8 cellular contexts compared by ENCODE assay signal in genomic region chr7:100345288-100345672, GRCh38. TPM values are rescaled to one million over a fixed set of nuclear protein-coding genes. Genes with fewer than 3 reads are reported as not detected.
DNase-seq lines count a peak whose midpoint lies in the region; ATAC-seq, FAIRE-seq and TF ChIP-seq lines count a peak whose summit lies in the region.
"Not testable (repeated sequence)": the region's sequence is repeated elsewhere in the genome, so short reads cannot be mapped to it uniquely, and the experiment has no call there.

No MANE protein-coding gene starts in this region.

- not testable (repeated sequence) for FAIRE-seq in GM12878 (lab: Jason Lieb, UNC)

- not testable (repeated sequence) for H3K4me2 ChIP-seq in GM12878 (ENCODE audit: control insufficient read depth, insufficient read depth)

- H3K27ac ChIP-seq in VCaP, result not testable (repeated sequence)
- 0 out of 2 replicates have a peak overlapping the region, but pooled peaks have one; percentile 25 for H3K27ac ChIP-seq in GM12878 (ENCODE audit: control insufficient read depth, insufficient read depth)

- H2AFZ ChIP-seq in GM12878 (ENCODE audit: control insufficient read depth, low read depth, low read length), result not testable (repeated sequence)

- WGBS in GM12878 (ENCODE audit: insufficient coverage, insufficient replicate concordance, low lambda C conversion rate, missing lambda C conversion rate), result 0% methylated on average over 2 of the region's 5 CpGs

- RAD21 ChIA-PET in GM12878 (lab: Charles Lee; ENCODE audit: unreplicated experiment), result interaction anchor here (1.0 to 5.0 kb wide), 7 partner anchors 62 to 213 kb away, joined by 3 to 15 read pairs (median 7); no protein-coding TSS in a partner anchor

- not testable (repeated sequence) for H3K4me1 ChIP-seq in BE2C
- H3K4me1 ChIP-seq in GM12878 (ENCODE audit: control insufficient read depth, insufficient read depth, low read length), result peaks cover 15% of the 10 kb centered on the region

- H3K9me3 ChIP-seq in BE2C; GM12878 (replicated peaks; ENCODE audit: control insufficient read depth, insufficient read depth, low read length): not testable (repeated sequence)

- not testable (repeated sequence) for H4K20me1 ChIP-seq in GM12878 (ENCODE audit: control insufficient read depth, insufficient read depth)

- DNase-seq in BE2C, result peak; percentile 89
- peak; percentile 53 for DNase-seq in NCI-H345 (lab: John Stamatoyannopoulos, UW)
- not testable (repeated sequence) for DNase-seq in GM12878 (ENCODE audit: low read depth, low spot score)
- peak; percentile 58 for DNase-seq in inferior parietal cortex (ENCODE audit: extremely low spot score)
- DNase-seq in stimulated activated CD4-positive, alpha-beta T cell treated with anti-CD3 and anti-CD28 coated beads, Interleukin-15, amount 100 ng/mL, for 1 hour (ENCODE audit: low read depth in 1 of 2, low spot score in 1 of 2), result peak; percentile 21 to 44

- POLR2A ChIA-PET in GM12878 (lab: Charles Lee), result interaction anchor here (0.6 to 1.6 kb wide), 2 partner anchors 24 to 110 kb away, joined by 4 to 6 read pairs; no protein-coding TSS in a partner anchor

- H3K27me3 ChIP-seq in BE2C; GM12878 (replicated peaks in 1 of 2; ENCODE audit: control insufficient read depth in 2 of 2, insufficient read depth in 2 of 2, low read length in 1 of 2): not testable (repeated sequence)

- SMC1A ChIA-PET in GM12878 (lab: Charles Lee; ENCODE audit: uncharacterized antibody, unreplicated experiment), result interaction anchor here (0.6 to 4.4 kb wide), 9 partner anchors 10 to 212 kb away, joined by 3 to 25 read pairs (median 4); no protein-coding TSS in a partner anchor

- intact Hi-C loops in GM12878 (cut with micrococcal nuclease; ENCODE audit: unreplicated experiment), result not testable (repeated sequence)

- not testable (repeated sequence) for H3K4me3 ChIP-seq in BE2C (ENCODE audit: low read depth, low read length); GM12878

- peak; percentile 24; the same call in 1 of the 2 replicates for TF ChIP-seq RAD21 in GM12878 (IDR thresholded peaks at IDR 0.05; ENCODE audit: insufficient read depth, low read depth, low read length)

- H3K36me3 ChIP-seq in BE2C, result peaks cover 41% of the 10 kb centered on the region
- peaks cover 14 to 37% of the 10 kb centered on the region in 2 experiments for H3K36me3 ChIP-seq in GM12878 (ENCODE audit: control insufficient read depth in 2 of 2, insufficient read depth in 2 of 2, low read length in 1 of 2)

- TF ChIP-seq CTCF in BE2C (IDR thresholded peaks at IDR 0.05; ENCODE audit: low read depth, low read length) (peak; percentile 50), VCaP (conservative IDR thresholded peaks at IDR 0.05) (peak; percentile 68), GM12878 (IDR thresholded peaks at IDR 0.05 in 2 of 3, conservative IDR thresholded peaks at IDR 0.05 in 1 of 3; ENCODE audit: control insufficient read depth in 2 of 3, extremely low read depth in 1 of 3, insufficient read depth in 1 of 3, low read depth in 3 of 3, low read length in 3 of 3) (peak in 2 of 3 experiments; percentile 6 to 45; a peak in 4 of 6 replicates)

- peaks cover 12% of the 10 kb centered on the region for H3K79me2 ChIP-seq in GM12878 (ENCODE audit: control insufficient read depth, insufficient read depth, low read length)

- not testable (repeated sequence) for BruUV-seq in GM12878 (replicated peaks; lab: Mats Ljungman, UMichigan)

- TF ChIP-seq POLR2A in GM12878 (IDR thresholded peaks at IDR 0.05; ENCODE audit: low read depth, low read length), result not testable (repeated sequence)

- ATAC-seq in GM19025 (IDR thresholded peaks at IDR 0.05; ENCODE audit: low read depth, unreplicated experiment) (peak; percentile 46), HG03095 (IDR thresholded peaks at IDR 0.05; ENCODE audit: unreplicated experiment) (peak; percentile 23), GM12878 (peak; percentile 29)

- CTCF ChIA-PET in GM12878 (lab: Yijun Ruan, JAX), result interaction anchor here (0.7 to 7.0 kb wide), 17 partner anchors 10 to 262 kb away, joined by 3 to 69 read pairs (median 3); partner anchors contain the start of genes AP4M1, MCM7 and PILRB

- not testable (repeated sequence) for H3K9ac ChIP-seq in GM12878 (ENCODE audit: control insufficient read depth, insufficient read depth, low read length)

- not testable (repeated sequence) for TF ChIP-seq EP300 in GM12878 (IDR thresholded peaks at IDR 0.05; ENCODE audit: borderline replicate concordance in 1 of 2, control insufficient read depth in 1 of 2, low read depth in 2 of 2, low read length in 2 of 2)

- in situ Hi-C loops in GM12878 (cut with MboI), result not testable (repeated sequence)

TF ChIP-seq in GM12878, 131 proteins besides CTCF, POLR2A, EP300 and RAD21:
- 0 out of 2 replicates have a peak, but pooled peaks have one; percentile 3 for TF ChIP-seq RUNX3 (IDR thresholded peaks at IDR 0.05; ENCODE audit: low read length)
- TF ChIP-seq EED (IDR thresholded peaks at IDR 0.05; ENCODE audit: low read depth), result 0 out of 2 replicates have a peak, but pooled peaks have one; percentile 20

RNA-seq across cellular contexts. Expression of gene PILRB, which starts 12.6 kb away (rescaled TPM):
- 154 TPM for polyA plus RNA-seq in BE2C (2012; ENCODE audit: insufficient read depth, insufficient read length, low read depth)
- 77.2 and 88.6 TPM in 2 replicates for total RNA-seq in GM12878 (2013; cell fraction: nucleolus; rRNA removed)
- 23.9 and 24.0 TPM in 2 replicates for total RNA-seq in GM12878 (2014; rRNA removed)
- total RNA-seq in GM12878 (2014; rRNA removed; fragmentation: Illumina TruSeq; extraction: Trizol), result 13.2 TPM in 2 replicates
- total RNA-seq in GM12878 (2021), result 23.1 and 24.1 TPM in 2 replicates
- polyA plus RNA-seq in GM12878 (2011; ENCODE audit: low read depth), result 5.1 TPM
- polyA plus RNA-seq in GM12878 (2011; rRNA removed), result 14.9 and 35.9 TPM in 2 replicates
- polyA plus RNA-seq in GM12878 (2011; cell fraction: cytosol; rRNA removed), result 25.1 and 44.7 TPM in 2 replicates
- polyA plus RNA-seq in GM12878 (2011; cell fraction: nucleus; rRNA removed), result 499 and 556 TPM in 2 replicates
- 15.1 and 17.8 TPM in 2 replicates for polyA plus RNA-seq in GM12878 (2012)
- 16.9 and 26.5 TPM in 2 replicates for polyA plus RNA-seq in GM12878 (2014; fragmentation: Illumina TruSeq; extraction: Trizol)
- 1 to 10 TPM; 2.6 to 5.6 TPM for polyA plus RNA-seq in GM12878 (2014; fragmentation: Nextera tagmentation; extraction: Ambion mirVana)
- polyA plus RNA-seq in GM12878 (2014; rRNA removed), result 50.3 and 55.4 TPM in 2 replicates
- 10 to 100 TPM; 18.6 to 20.1 TPM for polyA plus RNA-seq in GM12878 (2016; fragmentation: Nextera tagmentation; extraction: Ambion mirVana)
- 8.9 and 25.0 TPM in 2 replicates for polyA minus RNA-seq in GM12878 (2011; rRNA and poly(A)+ RNA removed)
- polyA minus RNA-seq in GM12878 (2011; cell fraction: cytosol; rRNA and poly(A)+ RNA removed), result 4.8 and 5.7 TPM in 2 replicates
- polyA minus RNA-seq in GM12878 (2011; cell fraction: nucleus; rRNA and poly(A)+ RNA removed), result 26.7 and 66.3 TPM in 2 replicates

RNA-seq across cellular contexts. Expression of gene PILRA, which starts 28.0 kb away (rescaled TPM):
- 3.0 TPM for polyA plus RNA-seq in BE2C (2012; ENCODE audit: insufficient read depth, insufficient read length, low read depth)
- total RNA-seq in GM12878 (2013; cell fraction: nucleolus; rRNA removed), result 51.4 and 53.5 TPM in 2 replicates
- total RNA-seq in GM12878 (2014; rRNA removed) (9.0 and 10.1 TPM in 2 replicates), GM12878 (2014; rRNA removed; fragmentation: Illumina TruSeq; extraction: Trizol) (10.8 and 11.1 TPM in 2 replicates), GM12878 (2021) (7.0 and 7.5 TPM in 2 replicates)
- polyA plus RNA-seq in GM12878 (2011; ENCODE audit: low read depth), result 2.1 TPM
- polyA plus RNA-seq in GM12878 (2011; rRNA removed) (30.2 and 43.3 TPM in 2 replicates), GM12878 (2014; fragmentation: Illumina TruSeq; extraction: Trizol) (12.0 and 14.2 TPM in 2 replicates), GM12878 (2014; fragmentation: Nextera tagmentation; extraction: Ambion mirVana) (10 to 100 TPM; 12.2 to 13.5 TPM), GM12878 (2014; rRNA removed) (12.7 and 15.2 TPM in 2 replicates), GM12878 (2016; fragmentation: Nextera tagmentation; extraction: Ambion mirVana) (1 to 10 TPM; 6.6 to 7.2 TPM)
- 77.4 and 79.8 TPM in 2 replicates for polyA plus RNA-seq in GM12878 (2011; cell fraction: cytosol; rRNA removed)
- 35.6 and 39.5 TPM in 2 replicates for polyA plus RNA-seq in GM12878 (2011; cell fraction: nucleus; rRNA removed)
- polyA plus RNA-seq in GM12878 (2012), result 4.9 and 7.0 TPM in 2 replicates
- polyA minus RNA-seq in GM12878 (2011; rRNA and poly(A)+ RNA removed), result 37.6 and 58.1 TPM in 2 replicates
- polyA minus RNA-seq in GM12878 (2011; cell fraction: cytosol; rRNA and poly(A)+ RNA removed), result 8.8 and 9.1 TPM in 2 replicates
- polyA minus RNA-seq in GM12878 (2011; cell fraction: nucleus; rRNA and poly(A)+ RNA removed), result 28.2 and 40.5 TPM in 2 replicates

RNA-seq across cellular contexts. Expression of gene SPDYE3, which starts 37.8 kb away (rescaled TPM):
- polyA plus RNA-seq in BE2C (2012; ENCODE audit: insufficient read depth, insufficient read length, low read depth), result 3.3 TPM
- 0.38 and 0.64 TPM in 2 replicates for total RNA-seq in GM12878 (2013; cell fraction: nucleolus; rRNA removed)
- total RNA-seq in GM12878 (2014; rRNA removed), result not detected in 2 replicates
- not detected in 2 replicates for total RNA-seq in GM12878 (2014; rRNA removed; fragmentation: Illumina TruSeq; extraction: Trizol)
- not detected in 2 replicates for total RNA-seq in GM12878 (2021)
- polyA plus RNA-seq in GM12878 (2011; ENCODE audit: low read depth), result 3.5 TPM
- polyA plus RNA-seq in GM12878 (2011; rRNA removed), result 0.03 TPM in 1 of 2 replicates, not detected in the other
- not detected in 2 replicates for polyA plus RNA-seq in GM12878 (2011; cell fraction: cytosol; rRNA removed)
- not detected in 2 replicates for polyA plus RNA-seq in GM12878 (2011; cell fraction: nucleus; rRNA removed)
- 4.2 and 4.5 TPM in 2 replicates for polyA plus RNA-seq in GM12878 (2012)
- polyA plus RNA-seq in GM12878 (2014; fragmentation: Illumina TruSeq; extraction: Trizol), result not detected in 2 replicates
- polyA plus RNA-seq in GM12878 (2014; fragmentation: Nextera tagmentation; extraction: Ambion mirVana), result 1 to 10 TPM; 1.3 to 1.4 TPM
- 0.03 TPM in 1 of 2 replicates, not detected in the other for polyA plus RNA-seq in GM12878 (2014; rRNA removed)
- polyA plus RNA-seq in GM12878 (2016; fragmentation: Nextera tagmentation; extraction: Ambion mirVana), result 1 to 10 TPM; 7.2 to 9.4 TPM
- not detected in 2 replicates for polyA minus RNA-seq in GM12878 (2011; rRNA and poly(A)+ RNA removed)
- not detected in 2 replicates for polyA minus RNA-seq in GM12878 (2011; cell fraction: cytosol; rRNA and poly(A)+ RNA removed)
- not detected in 2 replicates for polyA minus RNA-seq in GM12878 (2011; cell fraction: nucleus; rRNA and poly(A)+ RNA removed)
